ENCODE assay signal across 18 cellular contexts in genomic region chr9:5951686-5952211, GRCh38.
DNase-seq lines count a peak whose midpoint lies in the region; TF ChIP-seq lines count a peak whose summit lies in the region.
"Had no signal": no experiment of that assay in that cellular context is flagged by ENCODE, and none has a peak within 500 bp of the region (broad histone marks: within the 10 kb centered on the region; RNA-seq: fewer than 3 reads in every experiment).

No MANE protein-coding gene starts in this region.

- TF ChIP-seq CTCF in GM06990 (IDR thresholded peaks at IDR 0.05; ENCODE audit: insufficient read depth, low read length, poor library complexity, severe bottlenecking): no peak
- TF ChIP-seq CTCF in GM10266 (IDR thresholded peaks at IDR 0.05; ENCODE audit: control insufficient read depth, insufficient read depth, low read depth, missing control alignments): no peak

- no peaks in the 10 kb centered on the region for H3K36me3 ChIP-seq in GM06990 (ENCODE audit: control insufficient read depth, insufficient read depth, low read length)

- DNase-seq in GM06990 (ENCODE audit: extremely low read depth, insufficient read length) (peak; percentile 15), RPMI7951 (ENCODE audit: low read depth) (peak; percentile 2), epithelial cell of prostate (ENCODE audit: low read depth, low spot score) (peak; percentile 53), myocyte (ENCODE audit: low read depth) (peak; percentile 2), hippocampal formation (lab: John Stamatoyannopoulos, UW) (no peak), GM10266 (ENCODE audit: extremely low spot score) (no peak), AG20443 (ENCODE audit: low spot score) (no peak), OCI-M1 (lab: John Stamatoyannopoulos, UW) (no peak)
- DNase-seq: activated CD4-positive, CD25-positive, alpha-beta regulatory T cell; activated naive CD8-positive, alpha-beta T cell treated with anti-CD3 and anti-CD28 coated beads, Interleukin-2, amount 50 U/mL, for 24 hours; DMS 273 treated with DMSO at 0.1 percent for 48 hours; head of caudate nucleus; naive thymus-derived CD8-positive, alpha-beta T cell; NCI-H1694 treated with DMSO at 0.1 percent for 48 hours; SIG-M5; stimulated activated CD4-positive, alpha-beta T cell treated with anti-CD3 and anti-CD28 coated beads, Interleukin-12 subunit alpha, Interleukin-12 subunit beta, amount 100 ng/mL, for 4 hours; transverse colon had no signal

- no peak overlapping the region for H3K27ac ChIP-seq in epithelial cell of prostate
- H3K27ac ChIP-seq: BLaER1 treated with 17β-estradiol and CSF1 and Interleukin-3, amounts not matched to agents 10 nM and 100 nM; transverse colon had no signal

- H3K27me3 ChIP-seq in GM06990 (replicated peaks; ENCODE audit: control insufficient read depth, insufficient read depth, low read length): no peaks in the 10 kb centered on the region
- H3K27me3 ChIP-seq: BLaER1 treated with 17β-estradiol and CSF1 and Interleukin-3, amounts not matched to agents 10 nM and 100 nM; transverse colon had no signal

- no peak overlapping the region for H3K4me3 ChIP-seq in GM06990 (replicated peaks; ENCODE audit: low read depth, low read length)
- H3K4me3 ChIP-seq: BLaER1 treated with 17β-estradiol and CSF1 and Interleukin-3, amounts not matched to agents 10 nM and 100 nM; transverse colon had no signal

Comparison
In these comparisons a context has a peak if more than half of its experiments do, and no peak if none do; other contexts are left out.
1. DNase-seq: peak in GM06990 (single experiment), RPMI7951 (single experiment), epithelial cell of prostate (single experiment) and myocyte (single experiment); none in hippocampal formation (0 of 2), GM10266 (single experiment), AG20443 (single experiment) and OCI-M1 (single experiment).